In genomic region chr1:244860914-244861610, GRCh38 we compare ENCODE assay signal across 7 cellular contexts. TPM values are rescaled to one million over a fixed set of nuclear protein-coding genes. Genes with fewer than 3 reads are reported as not detected.
DNase-seq lines count a peak whose midpoint lies in the region; ATAC-seq and TF ChIP-seq lines count a peak whose summit lies in the region.

No MANE protein-coding gene starts in this region.

- TF ChIP-seq CTCF in HEK293 (tag by site-specific recombination; IDR thresholded peaks at IDR 0.05) (no peak), VCaP (conservative IDR thresholded peaks at IDR 0.05) (no peak), glutamatergic neuron (IDR thresholded peaks at IDR 0.05; ENCODE audit: partially characterized antibody, unreplicated experiment) (no peak)

- no peaks in the 10 kb centered on the region for H3K9me3 ChIP-seq in HEK293 (ENCODE audit: control insufficient read depth, insufficient read depth, low read depth, low read length)

- CTCF ChIA-PET in HEK293 (lab: Yijun Ruan, JAX) = interaction anchor here (0.6 to 6.6 kb wide), 6 partner anchors 11 to 181 kb away, joined by 3 to 38 read pairs (median 8); no protein-coding TSS in a partner anchor

- peak overlapping the region; percentile 9 for H3K27ac Mint-ChIP-seq in glutamatergic neuron (ENCODE audit: unreplicated experiment)
- H3K27ac Mint-ChIP-seq in stimulated activated effector memory CD8-positive, alpha-beta T cell treated with anti-CD3 and anti-CD28 coated beads, Interleukin-12 subunit alpha, Interleukin-12 subunit beta, amount 100 ng/mL, for 72 hours = peak overlapping the region; percentile 48

- DNase-seq in glutamatergic neuron = no peak
- DNase-seq in stimulated activated effector memory CD8-positive, alpha-beta T cell treated with anti-CD3 and anti-CD28 coated beads, Interleukin-12 subunit alpha, Interleukin-12 subunit beta, amount 100 ng/mL, for 72 hours (ENCODE audit: low spot score in 2 of 2) = no peak
- no peak for DNase-seq in ecto neural progenitor cell (ENCODE audit: low spot score)
- no peak for DNase-seq in NCI-H2171 (lab: John Stamatoyannopoulos, UW)
- DNase-seq in dedifferentiated amniotic fluid mesenchymal stem cell (ENCODE audit: extremely low spot score) = no peak

- peaks cover 7% of the 10 kb centered on the region for H3K36me3 Mint-ChIP-seq in glutamatergic neuron (ENCODE audit: unreplicated experiment)
- peaks cover 92% of the 10 kb centered on the region for H3K36me3 Mint-ChIP-seq in stimulated activated effector memory CD8-positive, alpha-beta T cell treated with anti-CD3 and anti-CD28 coated beads, Interleukin-12 subunit alpha, Interleukin-12 subunit beta, amount 100 ng/mL, for 72 hours

- no peak for ATAC-seq in stimulated activated effector memory CD8-positive, alpha-beta T cell treated with anti-CD3 and anti-CD28 coated beads, Interleukin-12 subunit alpha, Interleukin-12 subunit beta, amount 100 ng/mL, for 72 hours

- H3K4me3 Mint-ChIP-seq in glutamatergic neuron (ENCODE audit: unreplicated experiment) = peak overlapping the region; percentile 98
- H3K4me3 Mint-ChIP-seq in stimulated activated effector memory CD8-positive, alpha-beta T cell treated with anti-CD3 and anti-CD28 coated beads, Interleukin-12 subunit alpha, Interleukin-12 subunit beta, amount 100 ng/mL, for 72 hours = peak overlapping the region; percentile 83

- H3K27ac ChIP-seq in HEK293 (ENCODE audit: extremely low read depth, low read depth, low read length) (peak overlapping the region; percentile 100; the same call in 1 of the 2 replicates), VCaP (peak overlapping the region; percentile 99)

- peaks cover 20% of the 10 kb centered on the region for H3K9me3 Mint-ChIP-seq in glutamatergic neuron (ENCODE audit: unreplicated experiment)
- no peaks in the 10 kb centered on the region for H3K9me3 Mint-ChIP-seq in stimulated activated effector memory CD8-positive, alpha-beta T cell treated with anti-CD3 and anti-CD28 coated beads, Interleukin-12 subunit alpha, Interleukin-12 subunit beta, amount 100 ng/mL, for 72 hours

- POLR2A ChIA-PET in HEK293 (lab: Yijun Ruan, JAX) = interaction anchor here (1.0 to 5.5 kb wide), 7 partner anchors 7 to 111 kb away, joined by 3 to 98 read pairs (median 5); partner anchors contain the start of gene COX20

- H3K4me1 Mint-ChIP-seq in glutamatergic neuron (ENCODE audit: low read depth, unreplicated experiment) = peaks cover 21% of the 10 kb centered on the region
- peaks cover 60% of the 10 kb centered on the region for H3K4me1 Mint-ChIP-seq in stimulated activated effector memory CD8-positive, alpha-beta T cell treated with anti-CD3 and anti-CD28 coated beads, Interleukin-12 subunit alpha, Interleukin-12 subunit beta, amount 100 ng/mL, for 72 hours

- peak overlapping the region; percentile 80 for H3K4me3 ChIP-seq in HEK293 (ENCODE audit: low read depth, low read length)

- H3K27me3 Mint-ChIP-seq in glutamatergic neuron (ENCODE audit: unreplicated experiment) = peaks cover 11% of the 10 kb centered on the region

- peaks cover 11% of the 10 kb centered on the region for H3K4me1 ChIP-seq in HEK293 (ENCODE audit: control insufficient read depth, insufficient read depth, low read length)

- peaks cover 57 to 71% of the 10 kb centered on the region in 2 experiments for H3K36me3 ChIP-seq in HEK293 (ENCODE audit: control insufficient read depth in 2 of 2, insufficient read depth in 1 of 2, low read length in 2 of 2)

TF ChIP-seq in HEK293, 187 proteins besides CTCF, POLR2A, EP300 and RAD21:
- TF ChIP-seq ZNF132 (tag by site-specific recombination; IDR thresholded peaks at IDR 0.05; ENCODE audit: borderline replicate concordance) (no peak), MZF1 (tag by site-specific recombination; IDR thresholded peaks at IDR 0.05; ENCODE audit: borderline replicate concordance) (peak; percentile 49; the same call in 1 of the 2 replicates), ZNF266 (tag by site-specific recombination; IDR thresholded peaks at IDR 0.05; ENCODE audit: low read depth) (no peak), ZEB2 (tag by site-specific recombination; IDR thresholded peaks at IDR 0.05) (peak; percentile 32; the same call in 1 of the 2 replicates), ZNF600 (tag by site-specific recombination; IDR thresholded peaks at IDR 0.05) (no peak), BCL11A (tag by site-specific recombination; IDR thresholded peaks at IDR 0.05; ENCODE audit: low read depth) (no peak), ZSCAN18 (tag by site-specific recombination; IDR thresholded peaks at IDR 0.05) (no peak), ZNF354C (tag by site-specific recombination; IDR thresholded peaks at IDR 0.05; ENCODE audit: borderline replicate concordance, low read depth) (no peak), ZNF658 (tag by site-specific recombination; IDR thresholded peaks at IDR 0.05) (no peak), PRDM6 (tag by site-specific recombination; IDR thresholded peaks at IDR 0.05) (peak; percentile 86), IKZF3 (tag by site-specific recombination; IDR thresholded peaks at IDR 0.05) (peak; percentile 41; the same call in 1 of the 2 replicates), PRDM1 (tag by site-specific recombination; IDR thresholded peaks at IDR 0.05) (peak; percentile 94)
TF ChIP-seq in HEK293: peak in this region for 5.

RNA-seq across cellular contexts. Expression of gene HNRNPU, which starts 3.3 kb away (rescaled TPM):
- total RNA-seq in glutamatergic neuron (ENCODE audit: unreplicated experiment) = 427 TPM

RNA-seq across cellular contexts. Expression of gene COX20, which starts 25.6 kb away (rescaled TPM):
- 35.3 TPM for total RNA-seq in glutamatergic neuron (ENCODE audit: unreplicated experiment)
